Comparison of ENCODE assay signal across 8 cellular contexts in the genomic region with DNA sequence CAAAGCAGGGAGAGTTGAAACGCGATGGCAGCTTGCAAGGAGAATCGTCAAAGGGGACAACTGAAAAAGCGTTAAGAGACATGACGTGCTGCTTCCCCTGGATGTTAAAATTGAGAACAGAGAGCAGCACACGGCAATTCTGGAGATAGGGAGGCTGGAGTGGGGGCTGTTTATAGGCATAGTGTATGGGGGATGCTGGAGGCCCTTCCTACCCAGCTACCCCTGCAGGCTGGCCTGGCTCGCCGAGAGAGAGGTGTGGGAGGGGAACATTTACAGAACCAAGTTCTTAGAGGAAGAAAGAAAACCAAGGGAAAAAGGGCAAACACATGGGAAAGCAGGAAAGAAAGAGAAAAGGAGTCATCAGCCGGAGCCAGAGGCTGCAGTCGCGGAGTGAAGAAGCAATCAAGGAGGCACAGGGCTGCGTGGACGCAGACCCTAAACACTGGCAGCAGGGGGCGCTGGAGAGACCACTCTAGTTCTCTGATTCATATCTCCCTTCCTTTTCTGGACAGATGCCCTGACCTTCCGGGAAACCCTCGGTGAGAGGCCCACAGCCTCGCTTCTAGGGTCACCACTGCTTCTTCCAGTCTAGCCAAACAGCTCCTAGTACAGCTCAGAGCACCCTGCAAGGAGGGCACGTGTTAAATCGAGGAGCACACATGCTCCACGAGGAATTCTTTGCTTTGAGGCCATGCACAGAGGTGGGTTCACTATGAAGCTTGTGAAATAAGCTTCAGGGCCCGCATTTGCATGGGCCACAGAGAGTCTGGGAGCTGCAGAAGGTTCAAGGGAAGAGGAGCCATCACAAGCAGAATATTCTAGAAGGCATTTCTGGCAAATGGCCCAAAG. TPM values are rescaled to one million over a fixed set of nuclear protein-coding genes. Genes with fewer than 3 reads are reported as not detected.
DNase-seq lines count a peak whose midpoint lies in the region; ATAC-seq, FAIRE-seq and TF ChIP-seq lines count a peak whose summit lies in the region.

No MANE protein-coding gene starts in this region.

- ATAC-seq in A549 (peak; percentile 72 to 91; a peak in 5 of 6 replicates), GM21367 (IDR thresholded peaks at IDR 0.05; ENCODE audit: unreplicated experiment) (no peak)

- peaks cover 3 to 13% (median 10%) of the 10 kb centered on the region in 3 donors for H3K27me3 Mint-ChIP-seq in immature natural killer cell (ENCODE audit: low read depth in 3 of 3)

- intact Hi-C loops in stomach (cut with DNase I; ENCODE audit: low total_unique reads): no loop called here

- CTCF ChIA-PET in A549 (lab: Yijun Ruan, JAX) (interaction anchor here (0.5 to 29.1 kb wide), 14 partner anchors 9 to 444 kb away, joined by 3 to 614 read pairs (median 3); no protein-coding TSS in a partner anchor), RWPE1 (lab: Yijun Ruan, JAX) (interaction anchor here (0.6 to 0.9 kb wide), 4 partner anchors 11 to 358 kb away, joined by 3 read pairs; no protein-coding TSS in a partner anchor)

- DNase-seq in A549 (ENCODE audit: low read depth in 1 of 2, low spot score in 1 of 2) (peak; percentile 50 to 69), GM12892 (ENCODE audit: insufficient read length) (peak; percentile 36), immature natural killer cell (peak; percentile 22 to 55 (median 33)), stomach (peak; percentile 61), RWPE1 (ENCODE audit: low spot score) (no peak)
- peak; percentile 19 for DNase-seq in activated naive CD4-positive, alpha-beta T cell treated with anti-CD3 and anti-CD28 coated beads, Interleukin-2, amount 50 U/mL, for 16 hours

- no peak overlapping the region for H2AFZ ChIP-seq in KMS-11 (ENCODE audit: low read depth)

- H3K27ac ChIP-seq in A549: no peak overlapping the region
- no peak overlapping the region for H3K27ac ChIP-seq in KMS-11
- no peak overlapping the region for H3K27ac ChIP-seq in stomach
- H3K27ac ChIP-seq in RWPE1: no peak overlapping the region

- H3K9me3 ChIP-seq in A549 (no peaks in the 10 kb centered on the region), stomach (no peaks in the 10 kb centered on the region)

- H3K27ac Mint-ChIP-seq in immature natural killer cell: peak overlapping the region in 1 of 6 donors; percentile 22

- H3K9ac ChIP-seq in KMS-11: no peak overlapping the region

- H3K4me2 ChIP-seq in A549 (0 out of 3 replicates have a peak overlapping the region, but pooled peaks have one; percentile 9), KMS-11 (no peak overlapping the region)

- TF ChIP-seq POLR2A in A549 (IDR thresholded peaks at IDR 0.05; ENCODE audit: low read length): no peak
- TF ChIP-seq POLR2A in GM12892 (IDR thresholded peaks at IDR 0.05; ENCODE audit: low read depth, low read length): no peak
- TF ChIP-seq POLR2A in stomach (IDR thresholded peaks at IDR 0.05): no peak

- H4K20me1 ChIP-seq in KMS-11 (ENCODE audit: insufficient read depth): no peaks in the 10 kb centered on the region

- no peaks in the 10 kb centered on the region for H3K27me3 ChIP-seq in KMS-11 (ENCODE audit: insufficient read depth, low read depth)
- no peaks in the 10 kb centered on the region for H3K27me3 ChIP-seq in stomach

- peaks cover 0 to 1% (median 0%) of the 10 kb centered on the region in 6 donors for H3K9me3 Mint-ChIP-seq in immature natural killer cell

- H3K36me3 ChIP-seq in KMS-11 (ENCODE audit: insufficient read depth): no peaks in the 10 kb centered on the region
- H3K36me3 ChIP-seq in stomach: no peaks in the 10 kb centered on the region

- H3K79me2 ChIP-seq in KMS-11 (ENCODE audit: insufficient read depth, low read depth): no peaks in the 10 kb centered on the region

- peak; percentile 53 for TF ChIP-seq CTCF in A549 (IDR thresholded peaks at IDR 0.05)
- peak; percentile 38; the same call in 1 of the 2 replicates for TF ChIP-seq CTCF in KMS-11 (conservative IDR thresholded peaks at IDR 0.05; ENCODE audit: low read depth, low read length)
- peak in 3 of 7 experiments; percentile 11 to 38 (median 35) for TF ChIP-seq CTCF in stomach (IDR thresholded peaks at IDR 0.05)
- no peak for TF ChIP-seq CTCF in RWPE1 (conservative IDR thresholded peaks at IDR 0.05; ENCODE audit: low read depth)

- FAIRE-seq in A549 (lab: Jason Lieb, UNC) (no peak), GM12892 (lab: Jason Lieb, UNC) (peak; percentile 54)

- no peak for TF ChIP-seq EP300 in A549 (IDR thresholded peaks at IDR 0.05)
- no peak for TF ChIP-seq EP300 in stomach (IDR thresholded peaks at IDR 0.05)

- no peak overlapping the region for H3K4me3 Mint-ChIP-seq in immature natural killer cell

- no peaks in the 10 kb centered on the region for H3K4me1 Mint-ChIP-seq in immature natural killer cell

- TF ChIP-seq RAD21 in A549 (conservative IDR thresholded peaks at IDR 0.05 in 1 of 2, IDR thresholded peaks at IDR 0.05 in 1 of 2): peak in 1 of 2 experiments; percentile 34; a peak in 2 of 5 replicates

- H3K4me3 ChIP-seq in A549 (no peak overlapping the region), KMS-11 (IDR thresholded peaks at IDR 0.05; ENCODE audit: insufficient read depth, low read depth, low read length) (no peak overlapping the region), stomach (no peak overlapping the region)

- H3K36me3 Mint-ChIP-seq in immature natural killer cell: no peaks in the 10 kb centered on the region

- 43% methylated on average over 21 of the region's 21 CpGs for WGBS in A549 (ENCODE audit: missing lambda C conversion rate)
- WGBS in stomach, 5 donors: 57 to 66% (median 59%) methylated on average over 17 to 21 of the region's 21 CpGs

- H3K4me1 ChIP-seq in A549 (no peaks in the 10 kb centered on the region), KMS-11 (ENCODE audit: low read depth, poor library complexity, severe bottlenecking) (no peaks in the 10 kb centered on the region), stomach (peaks cover 0 to 5% (median 2%) of the 10 kb centered on the region in 4 donors)

- POLR2A ChIA-PET in A549 (lab: Yijun Ruan, JAX) (no interaction called here), RWPE1 (lab: Yijun Ruan, JAX; ENCODE audit: low non-redundant PET) (no interaction called here)

TF ChIP-seq in A549, 52 proteins besides CTCF, POLR2A, EP300 and RAD21:
- peak; percentile 60; the same call in 1 of the 2 replicates for TF ChIP-seq GATA3 (IDR thresholded peaks at IDR 0.05; ENCODE audit: borderline replicate concordance)
- TF ChIP-seq, protein P1, sequence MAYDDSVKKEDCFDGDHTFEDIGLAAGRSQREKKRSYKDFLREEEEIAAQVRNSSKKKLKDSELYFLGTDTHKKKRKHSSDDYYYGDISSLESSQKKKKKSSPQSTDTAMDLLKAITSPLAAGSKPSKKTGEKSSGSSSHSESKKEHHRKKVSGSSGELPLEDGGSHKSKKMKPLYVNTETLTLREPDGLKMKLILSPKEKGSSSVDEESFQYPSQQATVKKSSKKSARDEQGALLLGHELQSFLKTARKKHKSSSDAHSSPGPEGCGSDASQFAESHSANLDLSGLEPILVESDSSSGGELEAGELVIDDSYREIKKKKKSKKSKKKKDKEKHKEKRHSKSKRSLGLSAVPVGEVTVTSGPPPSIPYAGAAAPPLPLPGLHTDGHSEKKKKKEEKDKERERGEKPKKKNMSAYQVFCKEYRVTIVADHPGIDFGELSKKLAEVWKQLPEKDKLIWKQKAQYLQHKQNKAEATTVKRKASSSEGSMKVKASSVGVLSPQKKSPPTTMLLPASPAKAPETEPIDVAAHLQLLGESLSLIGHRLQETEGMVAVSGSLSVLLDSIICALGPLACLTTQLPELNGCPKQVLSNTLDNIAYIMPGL (CRISPR knock-in tag; IDR thresholded peaks at IDR 0.05; ENCODE audit: borderline replicate concordance): no peak
- TF ChIP-seq NR3C1 (IDR thresholded peaks at IDR 0.05): no peak
- TF ChIP-seq, protein P2, sequence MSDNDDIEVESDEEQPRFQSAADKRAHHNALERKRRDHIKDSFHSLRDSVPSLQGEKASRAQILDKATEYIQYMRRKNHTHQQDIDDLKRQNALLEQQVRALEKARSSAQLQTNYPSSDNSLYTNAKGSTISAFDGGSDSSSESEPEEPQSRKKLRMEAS (IDR thresholded peaks at IDR 0.05): 0 out of 2 replicates have a peak, but pooled peaks have one; percentile 16

RNA-seq across cellular contexts. Expression of a gene that starts 55.6 kb away (rescaled TPM):
- polyA plus RNA-seq in A549 (2011; rRNA removed) (not detected in 2 replicates), A549 (2017; fragmentation: RNase III; extraction: RNeasy Plus Mini Kit Qiagen cat#74134 plus additional on column Dnase treatment) (not detected in 3 replicates), immature natural killer cell (not detected), stomach (1 to 10 TPM in 2 of 3 donors, under 1 TPM in 1; 0.68 to 2.6 (median 1.7) TPM)
- polyA plus RNA-seq in A549 (2012; cell fraction: cytosol; rRNA removed): not detected in 2 replicates
- polyA plus RNA-seq in A549 (2012; cell fraction: nucleus; rRNA removed): not detected in 2 replicates
- not detected in 2 replicates for polyA minus RNA-seq in A549 (2011; rRNA and poly(A)+ RNA removed)
- not detected for polyA plus RNA-seq in GM12892 (2012; ENCODE audit: missing spikeins)
- total RNA-seq in stomach: 1 to 10 TPM; 1.2 to 5.4 (median 2.6) TPM
